Comparison of ENCODE assay signal across 8 cellular contexts in the genomic region with DNA sequence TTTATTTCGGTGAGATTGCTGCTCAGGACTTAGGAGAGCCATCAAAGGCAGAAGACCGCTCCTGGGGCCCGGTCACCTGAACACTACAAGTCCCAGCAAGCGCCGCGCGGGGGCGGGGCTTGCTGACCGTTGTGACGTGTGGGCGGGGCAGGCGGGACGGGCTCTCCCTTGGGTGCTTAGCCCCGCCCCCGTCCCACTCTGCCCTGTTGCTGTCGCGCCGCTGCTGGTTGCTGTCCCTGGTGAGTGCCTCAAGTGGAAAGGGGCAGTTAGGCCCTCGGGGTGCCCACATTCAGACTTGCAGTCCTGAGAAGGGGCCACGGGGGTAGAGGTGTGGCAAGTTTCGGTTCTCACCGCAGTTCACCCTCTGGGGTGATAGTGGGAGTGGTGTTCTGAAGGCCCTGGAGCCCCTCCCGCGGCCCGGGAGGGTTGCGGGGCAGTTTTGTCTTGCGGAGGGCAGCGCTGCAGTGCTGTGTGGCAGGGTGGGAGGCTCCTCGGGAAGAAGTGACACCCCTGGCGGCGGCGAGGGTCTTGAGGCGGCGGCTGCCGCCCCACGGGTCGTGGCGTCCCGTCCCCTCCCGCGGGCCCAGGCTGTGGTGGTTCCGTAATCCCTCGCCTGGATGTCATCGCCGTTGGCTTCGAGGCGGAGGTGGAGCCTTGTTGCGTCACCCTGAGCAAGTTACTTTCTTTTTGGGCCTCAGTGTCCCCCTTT. TPM values are rescaled to one million over a fixed set of nuclear protein-coding genes. Genes with fewer than 3 reads are reported as not detected.
A peak's percentile ranks its signal among the peaks of the same experiment; 100 is the strongest.
DNase-seq lines count a peak whose midpoint lies in the region; ATAC-seq and TF ChIP-seq lines count a peak whose summit lies in the region.

A gene with protein sequence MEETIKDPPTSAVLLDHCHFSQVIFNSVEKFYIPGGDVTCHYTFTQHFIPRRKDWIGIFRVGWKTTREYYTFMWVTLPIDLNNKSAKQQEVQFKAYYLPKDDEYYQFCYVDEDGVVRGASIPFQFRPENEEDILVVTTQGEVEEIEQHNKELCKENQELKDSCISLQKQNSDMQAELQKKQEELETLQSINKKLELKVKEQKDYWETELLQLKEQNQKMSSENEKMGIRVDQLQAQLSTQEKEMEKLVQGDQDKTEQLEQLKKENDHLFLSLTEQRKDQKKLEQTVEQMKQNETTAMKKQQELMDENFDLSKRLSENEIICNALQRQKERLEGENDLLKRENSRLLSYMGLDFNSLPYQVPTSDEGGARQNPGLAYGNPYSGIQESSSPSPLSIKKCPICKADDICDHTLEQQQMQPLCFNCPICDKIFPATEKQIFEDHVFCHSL (plus strand): TSS at position 196 of the 709 bp plus-strand sequence. CDS start 10,673 bp downstream, outside the sequence.

- H3F3A ChIP-seq in OCI-LY1 (ENCODE audit: insufficient read depth, low read length), result no peaks in the 10 kb centered on the region

- peak; percentile 87 for ATAC-seq in GM21423 (IDR thresholded peaks at IDR 0.05; ENCODE audit: unreplicated experiment)

- 2 to 3% methylated on average over 28 to 48 of the region's 48 CpGs for WGBS in endodermal cell (ENCODE audit: insufficient coverage in 1 of 2, insufficient read length in 1 of 2), 2 experiments

- H3K9ac ChIP-seq in OCI-LY1 (ENCODE audit: low read length) (peak within 1 kb of the TSS; percentile 69), endodermal cell (ENCODE audit: extremely low read depth, low read length, poor library complexity, severe bottlenecking) (peak within 1 kb of the TSS; percentile 63)

- H3K4me1 ChIP-seq in OCI-LY1 (ENCODE audit: insufficient read depth, low read length, severe bottlenecking) (peaks cover 5% of the 10 kb centered on the region), endodermal cell (ENCODE audit: control insufficient read depth, insufficient read depth, low read length) (peaks cover 6% of the 10 kb centered on the region)

- H3K27me3 ChIP-seq in OCI-LY1 (ENCODE audit: insufficient read depth, low read length) (no peaks in the 10 kb centered on the region), endodermal cell (ENCODE audit: control insufficient read depth, insufficient read depth, low read length, poor library complexity, severe bottlenecking) (no peaks in the 10 kb centered on the region)

- H4K20me1 ChIP-seq in OCI-LY1 (ENCODE audit: insufficient read depth, low read length), result 0 out of 2 replicates have a peak, but pooled peaks cover 2% of the 10 kb centered on the region

- H3K4me2 ChIP-seq in OCI-LY1 (ENCODE audit: low read length), result peak within 1 kb of the TSS; percentile 70

- H3K4me1 Mint-ChIP-seq in endodermal cell (peaks cover 13% of the 10 kb centered on the region), mesothelial cell of epicardium (peaks cover 4% of the 10 kb centered on the region)

- peak within 1 kb of the TSS; percentile 79 for H3K4me3 ChIP-seq in OCI-LY1 (ENCODE audit: low read depth, low read length, poor library complexity, severe bottlenecking)
- H3K4me3 ChIP-seq in endodermal cell (ENCODE audit: low read length), result peak within 1 kb of the TSS; percentile 96

- peak; percentile 99 for DNase-seq in D341Med (ENCODE audit: low spot score)
- peak; percentile 86 for DNase-seq in HuH-7 (ENCODE audit: low spot score)
- peak; percentile 67 for DNase-seq in activated CD8-positive, alpha-beta memory T cell treated with anti-CD3 and anti-CD28 coated beads, Interleukin-2, amount 50 U/mL, for 24 hours (ENCODE audit: extremely low read depth)
- DNase-seq in endodermal cell, result peak; percentile 98
- peak; percentile 89 for DNase-seq in mesothelial cell of epicardium (ENCODE audit: low spot score in 2 of 2, unreplicated experiment in 2 of 2)
- peak; percentile 86 to 87 for DNase-seq in stimulated activated CD8-positive, alpha-beta memory T cell treated with anti-CD3 and anti-CD28 coated beads, Interleukin-15, amount 100 ng/mL, for 48 hours (ENCODE audit: low read depth in 2 of 2)

- H3K9me2 ChIP-seq in OCI-LY1 (ENCODE audit: low read depth, low read length), result no peaks in the 10 kb centered on the region

- no peaks in the 10 kb centered on the region for H3K9me3 Mint-ChIP-seq in endodermal cell
- H3K9me3 Mint-ChIP-seq in mesothelial cell of epicardium, result no peaks in the 10 kb centered on the region

- peaks cover 3% of the 10 kb centered on the region for H3K27me3 Mint-ChIP-seq in endodermal cell (ENCODE audit: insufficient read depth)
- no peaks in the 10 kb centered on the region for H3K27me3 Mint-ChIP-seq in mesothelial cell of epicardium (ENCODE audit: low read depth)

- H3K36me3 ChIP-seq in OCI-LY1 (ENCODE audit: insufficient read depth, low read length), result no peaks in the 10 kb centered on the region
- no peaks in the 10 kb centered on the region for H3K36me3 ChIP-seq in endodermal cell (ENCODE audit: control insufficient read depth, insufficient read depth, low read length)

- TF ChIP-seq CTCF in OCI-LY1 (IDR thresholded peaks at IDR 0.05; ENCODE audit: low read length) (no peak), endodermal cell (conservative IDR thresholded peaks at IDR 0.05) (peak; percentile 37), mesothelial cell of epicardium (IDR thresholded peaks at IDR 0.05; ENCODE audit: unreplicated experiment) (no peak)

- H3K9me3 ChIP-seq in OCI-LY1 (ENCODE audit: low read length) (no peaks in the 10 kb centered on the region), endodermal cell (ENCODE audit: control insufficient read depth, low read length) (no peaks in the 10 kb centered on the region)

- peak within 1 kb of the TSS; percentile 11 for H2AFZ ChIP-seq in OCI-LY1 (ENCODE audit: low read length)

- H3K4me3 Mint-ChIP-seq in endodermal cell, result peak within 1 kb of the TSS; percentile 89
- peak within 1 kb of the TSS; percentile 99 for H3K4me3 Mint-ChIP-seq in mesothelial cell of epicardium

- H3K36me3 Mint-ChIP-seq in endodermal cell (ENCODE audit: low read depth) (no peaks in the 10 kb centered on the region), mesothelial cell of epicardium (no peaks in the 10 kb centered on the region)

- H3K79me2 ChIP-seq in OCI-LY1 (ENCODE audit: insufficient read depth, low read length), result no peaks in the 10 kb centered on the region

- H3K27ac ChIP-seq in OCI-LY1 (ENCODE audit: low read depth, low read length, poor library complexity, severe bottlenecking) (no peak within 1 kb of the TSS), endodermal cell (ENCODE audit: low read depth, low read length) (no peak within 1 kb of the TSS)

- H3K27ac Mint-ChIP-seq in endodermal cell (peak within 1 kb of the TSS; percentile 98), mesothelial cell of epicardium (peak within 1 kb of the TSS; percentile 99)

RNA-seq across cellular contexts. Expression of the gene that starts here (rescaled TPM):
- total RNA-seq in endodermal cell (10 to 100 TPM; 38.4 to 45.2 TPM), mesothelial cell of epicardium (55.2 to 56.6 TPM (median 56.6 TPM) in 3 replicates)
- polyA plus RNA-seq in endodermal cell (2013, experiment 1 of 2), result 43.0 TPM
- polyA plus RNA-seq in endodermal cell (2013, experiment 2 of 2), result 35.2 TPM
